ENCODE assay signal across 1 cellular context in genomic region chr6:26223677-26224546, GRCh38.
A peak's percentile ranks its signal among the peaks of the same experiment; 100 is the strongest.
TF ChIP-seq lines count a peak whose summit lies in the region.

No MANE protein-coding gene starts in this region.

TF ChIP-seq in HepG2, 621 proteins besides CTCF, POLR2A, EP300 and RAD21 (continued from another document):
- TF ChIP-seq MAX (IDR thresholded peaks at IDR 0.05): peak; percentile 15; the same call in 1 of the 2 replicates
- TF ChIP-seq SRSF9 (IDR thresholded peaks at IDR 0.05; ENCODE audit: borderline replicate concordance, insufficient read depth, low read depth, low read length, poor library complexity, severe bottlenecking): no peak
- TF ChIP-seq RCOR2 (CRISPR knock-in tag; IDR thresholded peaks at IDR 0.05): no peak
- TF ChIP-seq DNMT1 (CRISPR knock-in tag; IDR thresholded peaks at IDR 0.05): no peak
- TF ChIP-seq NRL (CRISPR knock-in tag; IDR thresholded peaks at IDR 0.05; ENCODE audit: borderline replicate concordance): no peak
- TF ChIP-seq NCOR1 (IDR thresholded peaks at IDR 0.05; ENCODE audit: borderline replicate concordance, low read length): peak; percentile 50; the same call in 1 of the 2 replicates
- TF ChIP-seq ETV6 (CRISPR knock-in tag; conservative IDR thresholded peaks at IDR 0.05): no peak
- TF ChIP-seq ZBTB49 (CRISPR knock-in tag; IDR thresholded peaks at IDR 0.05; ENCODE audit: borderline replicate concordance): no peak
- no peak for TF ChIP-seq ZNF761 (CRISPR knock-in tag; conservative IDR thresholded peaks at IDR 0.05)
- no peak for TF ChIP-seq POLR2AphosphoS2 (IDR thresholded peaks at IDR 0.05; ENCODE audit: low read depth, low read length)
- TF ChIP-seq GTF2F1 (IDR thresholded peaks at IDR 0.05; ENCODE audit: low read length): no peak
- TF ChIP-seq XRCC5 (optimal IDR thresholded peaks at IDR 0.05; ENCODE audit: low read length): no peak
- TF ChIP-seq ZBTB26 (CRISPR knock-in tag; IDR thresholded peaks at IDR 0.05; ENCODE audit: borderline replicate concordance): no peak
- no peak for TF ChIP-seq ZNF644 (CRISPR knock-in tag; IDR thresholded peaks at IDR 0.05; ENCODE audit: low read depth)
- TF ChIP-seq MAF1 (CRISPR knock-in tag; IDR thresholded peaks at IDR 0.05; ENCODE audit: borderline replicate concordance): no peak
- TF ChIP-seq HMGA1 (CRISPR knock-in tag; conservative IDR thresholded peaks at IDR 0.05): no peak
- TF ChIP-seq ISX (CRISPR knock-in tag; conservative IDR thresholded peaks at IDR 0.05): no peak
- TF ChIP-seq ZNF251 (CRISPR knock-in tag; IDR thresholded peaks at IDR 0.05): no peak
- TF ChIP-seq ZNF333 (CRISPR knock-in tag; IDR thresholded peaks at IDR 0.05; ENCODE audit: borderline replicate concordance): no peak
